In the genomic region with DNA sequence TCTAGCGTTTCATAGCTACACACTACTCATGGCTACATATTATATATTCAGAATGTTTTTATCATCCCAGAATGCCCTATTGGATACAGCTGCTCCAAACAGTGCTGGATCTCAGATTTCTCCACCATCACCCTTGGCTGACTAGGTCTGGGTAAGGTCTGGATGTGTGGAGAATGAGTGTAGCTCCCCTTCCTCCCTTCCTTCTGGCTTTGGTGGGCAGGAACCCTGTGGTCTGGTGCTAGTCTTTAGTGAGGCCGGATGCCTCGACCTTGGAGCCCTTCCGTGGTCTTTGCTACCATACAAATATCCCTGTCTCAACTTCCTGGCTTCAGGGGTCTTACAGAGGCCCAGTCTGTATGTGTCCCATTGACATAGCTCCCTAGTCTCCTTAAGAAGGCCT, we compare ENCODE assay signal across 18 cellular contexts. TPM values are rescaled to one million over a fixed set of nuclear protein-coding genes. Genes with fewer than 3 reads are reported as not detected.
DNase-seq lines count a peak whose midpoint lies in the region; ATAC-seq and TF ChIP-seq lines count a peak whose summit lies in the region.
"Had no signal": no experiment of that assay in that cellular context is flagged by ENCODE, and none has a peak within 500 bp of the region (broad histone marks: within the 10 kb centered on the region; RNA-seq: fewer than 3 reads in every experiment).

No MANE protein-coding gene starts in this region.

- H3K9me3 ChIP-seq in SJSA1 (replicated peaks), result no peaks in the 10 kb centered on the region
- H3K9me3 ChIP-seq in A673 (ENCODE audit: low read depth, low read length, poor library complexity, severe bottlenecking), result no peaks in the 10 kb centered on the region
- H3K9me3 ChIP-seq: SJCRH30 had no signal

- WGBS in mesendoderm (ENCODE audit: extremely low coverage, insufficient coverage, low lambda C conversion rate), result no CpG with 5 or more reads among the region's 4 CpGs

- BruUV-seq in A673 (replicated peaks; lab: Mats Ljungman, UMichigan), result no TSS peak

- peak overlapping the region; percentile 94 for H2AK5ac ChIP-seq in mesendoderm (ENCODE audit: low read length)

- H3K79me1 ChIP-seq in mesendoderm (ENCODE audit: low read length), result no peaks in the 10 kb centered on the region

- H3K27ac Mint-ChIP-seq in stimulated activated memory B cell treated with anti-CD40 and anti-IgM and Interleukin-4, amounts not matched to agents 10 μg/mL and 1 μg/mL and 100 μg/mL, for 72 hours, result no peak overlapping the region
- H3K27ac Mint-ChIP-seq: CD8-positive, alpha-beta T cell had no signal

- H3K23ac ChIP-seq in mesendoderm (ENCODE audit: low read length), result peak overlapping the region; percentile 75

- POLR2A ChIA-PET in A673 (lab: Charles Lee; ENCODE audit: low non-redundant PET) (no interaction called here), HEK293T (lab: Yijun Ruan, JAX) (no interaction called here)

- H3K4me1 ChIP-seq in SJSA1 (replicated peaks) (peaks cover 80% of the 10 kb centered on the region), mesendoderm (ENCODE audit: control insufficient read depth, low read depth, low read length) (peaks cover 10% of the 10 kb centered on the region), A673 (ENCODE audit: insufficient read depth, low read length, poor library complexity, severe bottlenecking) (peaks cover 7% of the 10 kb centered on the region)

- no peak for TF ChIP-seq CTCF in A673 (conservative IDR thresholded peaks at IDR 0.05; ENCODE audit: low read depth, low read length)

- H3K9me3 Mint-ChIP-seq in stimulated activated memory B cell treated with anti-CD40 and anti-IgM and Interleukin-4, amounts not matched to agents 10 μg/mL and 1 μg/mL and 100 μg/mL, for 72 hours, result no peaks in the 10 kb centered on the region
- H3K9me3 Mint-ChIP-seq: CD8-positive, alpha-beta T cell had no signal

- peak overlapping the region; percentile 5 for H2BK15ac ChIP-seq in mesendoderm (replicated peaks; ENCODE audit: low read depth)

- H3K4me3 ChIP-seq in SJSA1, result peak overlapping the region; percentile 54; the same call in 1 of the 2 replicates
- H3K4me3 ChIP-seq in mesendoderm (ENCODE audit: low read length), result no peak overlapping the region
- no peak overlapping the region for H3K4me3 ChIP-seq in A673 (ENCODE audit: low read depth, low read length, poor library complexity, severe bottlenecking)
- H3K4me3 ChIP-seq: SJCRH30 had no signal

- no peak overlapping the region for H3K4me3 Mint-ChIP-seq in stimulated activated memory B cell treated with anti-CD40 and anti-IgM and Interleukin-4, amounts not matched to agents 10 μg/mL and 1 μg/mL and 100 μg/mL, for 72 hours
- H3K4me3 Mint-ChIP-seq: CD8-positive, alpha-beta T cell had no signal

- DNase-seq in SJSA1 (ENCODE audit: low read depth in 1 of 2, low spot score in 2 of 2) (no peak), dermis blood vessel endothelial cell (peak; percentile 39), mesendoderm (no peak), A673 (ENCODE audit: low spot score) (no peak), DMS79 (lab: John Stamatoyannopoulos, UW) (no peak), HEK293T (ENCODE audit: extremely low spot score) (no peak), T-helper 9 cell (no peak)
- DNase-seq: CD8-positive, alpha-beta T cell; DND-41; KG1; NCI-H1436; NCI-H2029 treated with DMSO at 0.1 percent for 48 hours; NCI-H2171 treated with DMSO at 0.1 percent for 48 hours; NCI-H748 treated with DMSO at 0.1 percent for 48 hours; SJCRH30 had no signal

- H3K36me3 ChIP-seq in SJSA1 (peaks cover 59% of the 10 kb centered on the region), mesendoderm (ENCODE audit: control insufficient read depth, insufficient read depth, low read length) (no peaks in the 10 kb centered on the region), A673 (ENCODE audit: insufficient read depth, low read length, poor library complexity, severe bottlenecking) (no peaks in the 10 kb centered on the region)
- H3K36me3 ChIP-seq: SJCRH30 had no signal

- H3K27ac ChIP-seq in SJSA1, result peak overlapping the region; percentile 99
- peak overlapping the region; percentile 22 for H3K27ac ChIP-seq in mesendoderm (ENCODE audit: low read depth, low read length)
- no peak overlapping the region for H3K27ac ChIP-seq in A673 (ENCODE audit: low read depth, low read length, poor library complexity, severe bottlenecking)
- H3K27ac ChIP-seq: RWPE1 had no signal

- peak overlapping the region; percentile 52 for H2BK120ac ChIP-seq in mesendoderm (ENCODE audit: low read depth, low read length)

- H3K27me3 Mint-ChIP-seq in stimulated activated memory B cell treated with anti-CD40 and anti-IgM and Interleukin-4, amounts not matched to agents 10 μg/mL and 1 μg/mL and 100 μg/mL, for 72 hours, result no peaks in the 10 kb centered on the region

- H3K4ac ChIP-seq in mesendoderm (ENCODE audit: low read depth, low read length), result peak overlapping the region; percentile 93

- intact Hi-C loops in A673 (cut with micrococcal nuclease; ENCODE audit: unreplicated experiment), result loop anchor here (10.0 kb wide), 1 partner anchor 173 kb away; no protein-coding TSS in a partner anchor

- H2BK5ac ChIP-seq in mesendoderm (ENCODE audit: low read length), result peak overlapping the region; percentile 86

- H3K56ac ChIP-seq in mesendoderm (ENCODE audit: low read length), result peak overlapping the region; percentile 80

- peak; percentile 44 for ATAC-seq in stimulated activated memory B cell treated with anti-CD40 and anti-IgM and Interleukin-4, amounts not matched to agents 10 μg/mL and 1 μg/mL and 100 μg/mL, for 72 hours
- ATAC-seq: CD8-positive, alpha-beta T cell had no signal

- H3K4me2 ChIP-seq in mesendoderm (ENCODE audit: low read length), result no peak overlapping the region

- no peak overlapping the region for H4K8ac ChIP-seq in mesendoderm (ENCODE audit: low read depth, low read length)

- H3K27me3 ChIP-seq in SJSA1 (replicated peaks) (no peaks in the 10 kb centered on the region), mesendoderm (ENCODE audit: insufficient read depth, low read length, poor library complexity) (no peaks in the 10 kb centered on the region), A673 (replicated peaks; ENCODE audit: insufficient read depth, low read depth, low read length, poor library complexity) (no peaks in the 10 kb centered on the region)
- H3K27me3 ChIP-seq: SJCRH30 had no signal

- H3K9ac ChIP-seq in mesendoderm (ENCODE audit: low read length), result no peak overlapping the region

- no peak overlapping the region for H4K5ac ChIP-seq in mesendoderm (ENCODE audit: low read length)

- CTCF ChIA-PET in A673 (lab: Charles Lee), result no interaction called here
- CTCF ChIA-PET in HEK293T (lab: Yijun Ruan, JAX), result no interaction called here

- H3K36me3 Mint-ChIP-seq in stimulated activated memory B cell treated with anti-CD40 and anti-IgM and Interleukin-4, amounts not matched to agents 10 μg/mL and 1 μg/mL and 100 μg/mL, for 72 hours, result no peaks in the 10 kb centered on the region
- H3K36me3 Mint-ChIP-seq: CD8-positive, alpha-beta T cell had no signal

- peak overlapping the region; percentile 61 for H3K18ac ChIP-seq in mesendoderm (ENCODE audit: low read length)

- no peaks in the 10 kb centered on the region for H3K79me2 ChIP-seq in mesendoderm (ENCODE audit: control insufficient read depth, insufficient read depth, low read length)

- no peaks in the 10 kb centered on the region for H3K4me1 Mint-ChIP-seq in stimulated activated memory B cell treated with anti-CD40 and anti-IgM and Interleukin-4, amounts not matched to agents 10 μg/mL and 1 μg/mL and 100 μg/mL, for 72 hours

TF ChIP-seq in HEK293T, 16 proteins besides CTCF, POLR2A, EP300 and RAD21:
- TF ChIP-seq HDGF (IDR thresholded peaks at IDR 0.05; ENCODE audit: borderline replicate concordance) (no peak), BHLHE40 (IDR thresholded peaks at IDR 0.05; ENCODE audit: borderline replicate concordance) (no peak)
- TF ChIP-seq, protein P1, sequence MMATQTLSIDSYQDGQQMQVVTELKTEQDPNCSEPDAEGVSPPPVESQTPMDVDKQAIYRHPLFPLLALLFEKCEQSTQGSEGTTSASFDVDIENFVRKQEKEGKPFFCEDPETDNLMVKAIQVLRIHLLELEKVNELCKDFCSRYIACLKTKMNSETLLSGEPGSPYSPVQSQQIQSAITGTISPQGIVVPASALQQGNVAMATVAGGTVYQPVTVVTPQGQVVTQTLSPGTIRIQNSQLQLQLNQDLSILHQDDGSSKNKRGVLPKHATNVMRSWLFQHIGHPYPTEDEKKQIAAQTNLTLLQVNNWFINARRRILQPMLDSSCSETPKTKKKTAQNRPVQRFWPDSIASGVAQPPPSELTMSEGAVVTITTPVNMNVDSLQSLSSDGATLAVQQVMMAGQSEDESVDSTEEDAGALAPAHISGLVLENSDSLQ (IDR thresholded peaks at IDR 0.05), result no peak

RNA-seq across cellular contexts. Expression of a gene that starts 52.1 kb away (rescaled TPM):
- total RNA-seq in SJSA1 (2014; rRNA removed; shearing (Covaris generic)), result 0.16 TPM in 1 of 2 replicates, not detected in the other
- total RNA-seq in dermis blood vessel endothelial cell (292 and 321 TPM in 2 replicates), A673 (2021) (0.42 and 0.47 TPM in 2 replicates)
- 39.2 TPM for polyA plus RNA-seq in mesendoderm (2013, experiment 1 of 2)
- 38.7 TPM for polyA plus RNA-seq in mesendoderm (2013, experiment 2 of 2)
- total RNA-seq: CD8-positive, alpha-beta T cell had no signal
- polyA plus RNA-seq: BJ had no signal

Comparison
In these comparisons a context has a peak if more than half of its experiments do, and no peak if none do; other contexts are left out.
1. RNA of a gene that starts 52.1 kb away (total RNA-seq): 292 to 321 TPM in dermis blood vessel endothelial cell; 0.42 to 0.47 TPM in A673 and 0.16 TPM in SJSA1; every median in the first group is over 100 times any median in the second.